Comparison of ENCODE assay signal across 1 cellular context in genomic region chr7:141685285-141686035, GRCh38.
TF ChIP-seq lines count a peak whose summit lies in the region.

No MANE protein-coding gene starts in this region.

TF ChIP-seq in K562, 482 proteins besides CTCF, POLR2A, EP300 and RAD21:
- TF ChIP-seq ETS1 (conservative IDR thresholded peaks at IDR 0.05; ENCODE audit: control insufficient read depth, low read depth, low read length) (no peak), ZNF23 (CRISPR knock-in tag; IDR thresholded peaks at IDR 0.05) (no peak), CBX8 (IDR thresholded peaks at IDR 0.05; ENCODE audit: borderline replicate concordance, extremely low read depth, low read depth, low read length, poor library complexity, severe bottlenecking) (peak; percentile 66), SMARCC2 (IDR thresholded peaks at IDR 0.05; ENCODE audit: low read depth) (no peak), GTF2F1 (IDR thresholded peaks at IDR 0.05; ENCODE audit: low read depth, low read length) (no peak), NR4A1 (CRISPR knock-in tag; IDR thresholded peaks at IDR 0.05) (no peak), NR4A1 (tag; IDR thresholded peaks at IDR 0.05) (no peak), MYNN (IDR thresholded peaks at IDR 0.05) (no peak), MYNN (CRISPR knock-in tag; IDR thresholded peaks at IDR 0.05) (no peak), PHF21A (IDR thresholded peaks at IDR 0.05; ENCODE audit: borderline replicate concordance, low read depth) (no peak), RNF2 (IDR thresholded peaks at IDR 0.05) (peak; percentile 27; the same call in 1 of the 2 replicates), SFPQ (IDR thresholded peaks at IDR 0.05; ENCODE audit: low read depth, low read length) (no peak), NUFIP1 (IDR thresholded peaks at IDR 0.05; ENCODE audit: partially characterized antibody) (no peak), SREBF2 (CRISPR knock-in tag; IDR thresholded peaks at IDR 0.05) (no peak), ZNF146 (CRISPR knock-in tag; IDR thresholded peaks at IDR 0.05; ENCODE audit: unreplicated experiment) (no peak)
- TF ChIP-seq, protein P1, sequence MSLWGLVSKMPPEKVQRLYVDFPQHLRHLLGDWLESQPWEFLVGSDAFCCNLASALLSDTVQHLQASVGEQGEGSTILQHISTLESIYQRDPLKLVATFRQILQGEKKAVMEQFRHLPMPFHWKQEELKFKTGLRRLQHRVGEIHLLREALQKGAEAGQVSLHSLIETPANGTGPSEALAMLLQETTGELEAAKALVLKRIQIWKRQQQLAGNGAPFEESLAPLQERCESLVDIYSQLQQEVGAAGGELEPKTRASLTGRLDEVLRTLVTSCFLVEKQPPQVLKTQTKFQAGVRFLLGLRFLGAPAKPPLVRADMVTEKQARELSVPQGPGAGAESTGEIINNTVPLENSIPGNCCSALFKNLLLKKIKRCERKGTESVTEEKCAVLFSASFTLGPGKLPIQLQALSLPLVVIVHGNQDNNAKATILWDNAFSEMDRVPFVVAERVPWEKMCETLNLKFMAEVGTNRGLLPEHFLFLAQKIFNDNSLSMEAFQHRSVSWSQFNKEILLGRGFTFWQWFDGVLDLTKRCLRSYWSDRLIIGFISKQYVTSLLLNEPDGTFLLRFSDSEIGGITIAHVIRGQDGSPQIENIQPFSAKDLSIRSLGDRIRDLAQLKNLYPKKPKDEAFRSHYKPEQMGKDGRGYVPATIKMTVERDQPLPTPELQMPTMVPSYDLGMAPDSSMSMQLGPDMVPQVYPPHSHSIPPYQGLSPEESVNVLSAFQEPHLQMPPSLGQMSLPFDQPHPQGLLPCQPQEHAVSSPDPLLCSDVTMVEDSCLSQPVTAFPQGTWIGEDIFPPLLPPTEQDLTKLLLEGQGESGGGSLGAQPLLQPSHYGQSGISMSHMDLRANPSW (CRISPR knock-in tag; IDR thresholded peaks at IDR 0.05): no peak
- TF ChIP-seq, protein P2, sequence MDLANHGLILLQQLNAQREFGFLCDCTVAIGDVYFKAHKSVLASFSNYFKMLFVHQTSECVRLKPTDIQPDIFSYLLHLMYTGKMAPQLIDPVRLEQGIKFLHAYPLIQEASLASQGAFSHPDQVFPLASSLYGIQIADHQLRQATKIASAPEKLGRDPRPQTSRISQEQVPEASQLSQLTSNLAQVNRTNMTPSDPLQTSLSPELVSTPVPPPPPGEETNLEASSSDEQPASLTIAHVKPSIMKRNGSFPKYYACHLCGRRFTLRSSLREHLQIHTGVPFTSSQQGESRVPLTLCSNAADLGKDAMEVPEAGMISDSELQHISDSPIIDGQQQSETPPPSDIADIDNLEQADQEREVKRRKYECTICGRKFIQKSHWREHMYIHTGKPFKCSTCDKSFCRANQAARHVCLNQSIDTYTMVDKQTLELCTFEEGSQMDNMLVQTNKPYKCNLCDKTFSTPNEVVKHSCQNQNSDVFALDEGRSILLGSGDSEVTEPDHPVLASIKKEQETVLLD (IDR thresholded peaks at IDR 0.05): no peak
- TF ChIP-seq, protein P3, sequence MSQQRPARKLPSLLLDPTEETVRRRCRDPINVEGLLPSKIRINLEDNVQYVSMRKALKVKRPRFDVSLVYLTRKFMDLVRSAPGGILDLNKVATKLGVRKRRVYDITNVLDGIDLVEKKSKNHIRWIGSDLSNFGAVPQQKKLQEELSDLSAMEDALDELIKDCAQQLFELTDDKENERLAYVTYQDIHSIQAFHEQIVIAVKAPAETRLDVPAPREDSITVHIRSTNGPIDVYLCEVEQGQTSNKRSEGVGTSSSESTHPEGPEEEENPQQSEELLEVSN (IDR thresholded peaks at IDR 0.05; ENCODE audit: borderline replicate concordance in 1 of 2, extremely low read depth in 1 of 2, insufficient read depth in 1 of 2, insufficient read length in 1 of 2, low read depth in 1 of 2, low read length in 1 of 2, poor library complexity in 1 of 2, severe bottlenecking in 1 of 2): no peak
